In genomic region chr9:114397219-114397847, GRCh38 we compare ENCODE assay signal across 1 cellular context.
TF ChIP-seq lines count a peak whose summit lies in the region.

No MANE protein-coding gene starts in this region.

TF ChIP-seq in IMR-90, 13 proteins besides CTCF, POLR2A, EP300 and RAD21 (continued from another document):
- no peak for TF ChIP-seq RCOR1 (IDR thresholded peaks at IDR 0.05; ENCODE audit: insufficient replicate concordance, low read length)
- no peak for TF ChIP-seq RFX5 (IDR thresholded peaks at IDR 0.05; ENCODE audit: low read depth, low read length)
- TF ChIP-seq MAFK (IDR thresholded peaks at IDR 0.05; ENCODE audit: low read depth, low read length), result no peak
- TF ChIP-seq BHLHE40 (IDR thresholded peaks at IDR 0.05; ENCODE audit: low read depth, low read length), result no peak
- TF ChIP-seq FOS (IDR thresholded peaks at IDR 0.05; ENCODE audit: low read depth, low read length), result no peak
